ENCODE assay signal across 11 cellular contexts in the genomic region with DNA sequence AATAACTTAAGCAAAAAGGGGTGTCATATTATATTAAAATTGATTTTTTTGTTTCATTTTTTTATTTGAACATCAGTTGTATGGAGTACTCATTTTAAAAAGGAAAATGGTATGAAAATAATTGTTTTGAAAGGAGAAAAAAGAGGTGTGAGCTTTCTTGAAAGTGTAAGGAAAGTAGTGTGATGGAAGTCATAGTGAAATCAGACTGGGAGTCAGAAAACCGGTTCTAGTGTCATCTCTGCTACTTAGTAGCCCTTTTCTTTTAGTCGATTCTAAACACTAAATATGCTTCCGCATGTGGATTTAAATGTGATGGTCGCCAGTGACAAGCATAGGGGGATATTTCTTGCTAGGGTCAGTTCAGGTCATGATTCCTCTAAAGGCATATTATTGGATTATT. TPM values are rescaled to one million over a fixed set of nuclear protein-coding genes. Genes with fewer than 3 reads are reported as not detected.
DNase-seq lines count a peak whose midpoint lies in the region; ATAC-seq and TF ChIP-seq lines count a peak whose summit lies in the region.
"Had no signal": no experiment of that assay in that cellular context is flagged by ENCODE, and none has a peak within 500 bp of the region (broad histone marks: within the 10 kb centered on the region; RNA-seq: fewer than 3 reads in every experiment).

No MANE protein-coding gene starts in this region.

- H3K9me3 ChIP-seq in CD8-positive, alpha-beta T cell (ENCODE audit: low read length): no peaks in the 10 kb centered on the region
- no peaks in the 10 kb centered on the region for H3K9me3 ChIP-seq in colonic mucosa

- peak overlapping the region; percentile 97 for H3K4me3 Mint-ChIP-seq in CD8-positive, alpha-beta T cell
- H3K4me3 Mint-ChIP-seq in HFFc6 (no peak overlapping the region), neural crest cell (peak overlapping the region; percentile 98)

- POLR2A ChIA-PET in CD8-positive, alpha-beta T cell (lab: Charles Lee): interaction anchor here (6.7 kb wide), 1 partner anchor 16 kb away, joined by 143 read pairs; no protein-coding TSS in a partner anchor

- H3K36me3 ChIP-seq in CD8-positive, alpha-beta T cell (ENCODE audit: insufficient read depth, low read length): no peaks in the 10 kb centered on the region
- H3K36me3 ChIP-seq in colonic mucosa: no peaks in the 10 kb centered on the region

- ATAC-seq in CD8-positive, alpha-beta T cell: no peak

- H3K4me1 ChIP-seq in CD8-positive, alpha-beta T cell (ENCODE audit: insufficient read depth, low read length): peaks cover 13% of the 10 kb centered on the region
- no peaks in the 10 kb centered on the region for H3K4me1 ChIP-seq in colonic mucosa

- peaks cover 30% of the 10 kb centered on the region for H3K4me1 Mint-ChIP-seq in CD8-positive, alpha-beta T cell (ENCODE audit: low read depth)
- peaks cover 30% of the 10 kb centered on the region for H3K4me1 Mint-ChIP-seq in HFFc6 (ENCODE audit: low read depth)
- H3K4me1 Mint-ChIP-seq in neural crest cell: peaks cover 33% of the 10 kb centered on the region

- no peak for DNase-seq in CD8-positive, alpha-beta T cell
- DNase-seq in HFFc6 (no peak), colonic mucosa (no peak), neural crest cell (ENCODE audit: low read depth, low spot score) (no peak), NCI-H2227 (lab: John Stamatoyannopoulos, UW; ENCODE audit: unreplicated experiment) (no peak), NCI-H1694 (lab: John Stamatoyannopoulos, UW) (no peak)
- no peak for DNase-seq in activated CD4-positive, alpha-beta T cell treated with anti-CD3 and anti-CD28 coated beads for 48 hours
- DNase-seq in activated CD4-positive, alpha-beta T cell treated with anti-CD3 and anti-CD28 coated beads for 4 hours: no peak
- DNase-seq: midbrain, NCI-H2171 treated with DMSO at 0.1 percent for 48 hours had no signal

- H3K27me3 ChIP-seq in CD8-positive, alpha-beta T cell (ENCODE audit: insufficient read depth, low read length): no peaks in the 10 kb centered on the region
- no peaks in the 10 kb centered on the region for H3K27me3 ChIP-seq in colonic mucosa

- TF ChIP-seq CTCF in CD8-positive, alpha-beta T cell (IDR thresholded peaks at IDR 0.05): no peak
- TF ChIP-seq CTCF in HFFc6 (IDR thresholded peaks at IDR 0.05) (no peak), colonic mucosa (IDR thresholded peaks at IDR 0.05) (no peak), neural crest cell (conservative IDR thresholded peaks at IDR 0.05) (no peak)

- CTCF ChIA-PET in CD8-positive, alpha-beta T cell (lab: Charles Lee): interaction anchor here (1.7 to 2.0 kb wide), 2 partner anchors 131 to 293 kb away, joined by 5 to 6 read pairs; no protein-coding TSS in a partner anchor

- H3K4me3 ChIP-seq in CD8-positive, alpha-beta T cell (ENCODE audit: low read depth, low read length): no peak overlapping the region
- no peak overlapping the region for H3K4me3 ChIP-seq in colonic mucosa

- peaks cover 23% of the 10 kb centered on the region for H3K36me3 Mint-ChIP-seq in CD8-positive, alpha-beta T cell
- H3K36me3 Mint-ChIP-seq in HFFc6 (ENCODE audit: low read depth) (peaks cover 20% of the 10 kb centered on the region), neural crest cell (ENCODE audit: low read depth) (peaks cover 3% of the 10 kb centered on the region)

- H3K9me3 Mint-ChIP-seq in CD8-positive, alpha-beta T cell: no peaks in the 10 kb centered on the region
- H3K9me3 Mint-ChIP-seq in HFFc6 (no peaks in the 10 kb centered on the region), neural crest cell (no peaks in the 10 kb centered on the region)

- H3K27ac ChIP-seq in CD8-positive, alpha-beta T cell (ENCODE audit: low read depth, low read length): no peak overlapping the region
- H3K27ac ChIP-seq in colonic mucosa: peak overlapping the region; percentile 99
- H3K27ac ChIP-seq: C4-2B had no signal

- peak overlapping the region in 1 of 2 donors; percentile 96 for H3K9ac ChIP-seq in colonic mucosa (ENCODE audit: low read depth in 2 of 2, low read length in 2 of 2)

- intact Hi-C loops in CD8-positive, alpha-beta T cell (cut with DNase I, micrococcal nuclease): loop anchor here in 1 of 2 experiments (5.0 to 10.0 kb wide), 6 partner anchors 54 to 1158 kb away; partner anchors contain the start of genes MDM2 and RAP1B
- intact Hi-C loops in colonic mucosa (cut with DNase I): loop anchor here (10.0 kb wide), 1 partner anchor 202 kb away; no protein-coding TSS in a partner anchor

- H3K27me3 Mint-ChIP-seq in CD8-positive, alpha-beta T cell (ENCODE audit: low read depth): no peaks in the 10 kb centered on the region
- H3K27me3 Mint-ChIP-seq in HFFc6 (ENCODE audit: insufficient read depth): peaks cover 3% of the 10 kb centered on the region
- H3K27me3 Mint-ChIP-seq in neural crest cell (ENCODE audit: low read depth): peaks cover 6% of the 10 kb centered on the region

- peak overlapping the region; percentile 33 for H3K27ac Mint-ChIP-seq in CD8-positive, alpha-beta T cell
- peak overlapping the region; percentile 97; the same call in 1 of the 2 replicates for H3K27ac Mint-ChIP-seq in HFFc6
- H3K27ac Mint-ChIP-seq in neural crest cell (ENCODE audit: unreplicated experiment): no peak overlapping the region

RNA-seq across cellular contexts. Expression of gene DYRK2, which starts 1.8 kb away (rescaled TPM):
- 100 to 1,000 TPM; 118 to 122 TPM for total RNA-seq in CD8-positive, alpha-beta T cell
- total RNA-seq in HFFc6 (2021; fragmentation: NEBNext Ultra II Directional; extraction: Animal tissue kit (Norgen Biotek cat#: 25700)): 10 to 100 TPM; 30.4 to 40.1 (median 31.6) TPM
- total RNA-seq in colonic mucosa (100 to 1,000 TPM in 1 of 2 donors, 10 to 100 TPM in 1; 66.0 to 112 TPM), neural crest cell (47.3 and 48.1 TPM in 2 replicates)
